26 cellular contexts compared by ENCODE assay signal in genomic region chr2:197846120-197846519, GRCh38. TPM values are rescaled to one million over a fixed set of nuclear protein-coding genes. Genes with fewer than 3 reads are reported as not detected.
A peak's percentile ranks its signal among the peaks of the same experiment; 100 is the strongest.
DNase-seq lines count a peak whose midpoint lies in the region; TF ChIP-seq lines count a peak whose summit lies in the region.
"Had no signal": no experiment of that assay in that cellular context is flagged by ENCODE, and none has a peak within 500 bp of the region (broad histone marks: within the 10 kb centered on the region; RNA-seq: fewer than 3 reads in every experiment).

No MANE protein-coding gene starts in this region.

- WGBS in SK-N-SH (ENCODE audit: low lambda C conversion rate) = 18% methylated on average over 2 of the region's 2 CpGs
- 74% methylated on average over 2 of the region's 2 CpGs for WGBS in esophagus muscularis mucosa
- WGBS in mesenchymal stem cell = 83% methylated on average over 2 of the region's 2 CpGs

- no peak overlapping the region for H4K91ac ChIP-seq in mesenchymal stem cell (ENCODE audit: low read length)

- H3K4me2 ChIP-seq in SK-N-SH (peak overlapping the region; percentile 43), mesenchymal stem cell (ENCODE audit: low read length, poor library complexity, severe bottlenecking) (no peak overlapping the region)

- peaks cover 11% of the 10 kb centered on the region for H3F3A ChIP-seq in SK-N-SH (replicated peaks; ENCODE audit: insufficient read depth)

- H3K27me3 ChIP-seq in SK-N-SH (ENCODE audit: insufficient read depth) (no peaks in the 10 kb centered on the region), esophagus muscularis mucosa (no peaks in the 10 kb centered on the region), mesenchymal stem cell (ENCODE audit: control insufficient read depth in 1 of 2, insufficient read depth in 1 of 2, low read length in 2 of 2) (no peaks in the 10 kb centered on the region)
- H3K27me3 ChIP-seq in CD8-positive, alpha-beta memory T cell (ENCODE audit: insufficient read depth, low read length, poor library complexity, severe bottlenecking) = no peaks in the 10 kb centered on the region
- H3K27me3 ChIP-seq: BE2C had no signal

- no peak overlapping the region for H3K23ac ChIP-seq in mesenchymal stem cell (ENCODE audit: low read length in 2 of 2)

- CTCF ChIA-PET in activated naive CD4-positive, alpha-beta T cell treated with anti-CD3 and anti-CD28 coated beads for 36 hours (lab: Charles Lee) = interaction anchor here (0.9 to 2.9 kb wide), 3 partner anchors 9 to 33 kb away, joined by 3 to 10 read pairs (median 5); no protein-coding TSS in a partner anchor
- CTCF ChIA-PET in SK-N-SH (lab: Yijun Ruan, JAX) = interaction anchor here (0.6 kb wide), 1 partner anchor 33 kb away, joined by 4 read pairs; no protein-coding TSS in a partner anchor
- CTCF ChIA-PET in CD8-positive, alpha-beta memory T cell (lab: Charles Lee) = no interaction called here

- no peaks in the 10 kb centered on the region for H3K9me2 ChIP-seq in SK-N-SH

- no peak overlapping the region for H3K9ac ChIP-seq in SK-N-SH
- no peak overlapping the region for H3K9ac ChIP-seq in mesenchymal stem cell (ENCODE audit: low read length)

- H3K4me1 Mint-ChIP-seq in activated naive CD4-positive, alpha-beta T cell treated with anti-CD3 and anti-CD28 coated beads, Interleukin-2, amount 50 U/mL, for 24 hours = peaks cover 99% of the 10 kb centered on the region
- peaks cover 92% of the 10 kb centered on the region for H3K4me1 Mint-ChIP-seq in activated naive CD4-positive, alpha-beta T cell treated with anti-CD3 and anti-CD28 coated beads for 36 hours (ENCODE audit: low read depth)
- peaks cover 7 to 26% (median 11%) of the 10 kb centered on the region in 3 donors for H3K4me1 Mint-ChIP-seq in CD8-positive, alpha-beta memory T cell
- H3K4me1 Mint-ChIP-seq: CD14-positive monocyte, IgD-negative memory B cell had no signal

- no peak overlapping the region for H3K4me3 ChIP-seq in SK-N-SH (ENCODE audit: low read depth in 2 of 2, low read length in 1 of 2)
- no peak overlapping the region for H3K4me3 ChIP-seq in esophagus muscularis mucosa
- H3K4me3 ChIP-seq in CD8-positive, alpha-beta memory T cell (ENCODE audit: low read length) = no peak overlapping the region
- H3K4me3 ChIP-seq in mesenchymal stem cell (ENCODE audit: insufficient read depth in 1 of 2, low read depth in 1 of 2, low read length in 2 of 2) = no peak overlapping the region
- H3K4me3 ChIP-seq: HAP-1 had no signal

- H3K27me3 Mint-ChIP-seq in activated naive CD4-positive, alpha-beta T cell treated with anti-CD3 and anti-CD28 coated beads, Interleukin-2, amount 50 U/mL, for 24 hours = no peaks in the 10 kb centered on the region
- H3K27me3 Mint-ChIP-seq in activated naive CD4-positive, alpha-beta T cell treated with anti-CD3 and anti-CD28 coated beads for 36 hours (ENCODE audit: low read depth) = no peaks in the 10 kb centered on the region
- H3K27me3 Mint-ChIP-seq in CD8-positive, alpha-beta memory T cell = peaks cover 10 to 39% of the 10 kb centered on the region in 2 donors

- H3K14ac ChIP-seq in mesenchymal stem cell (ENCODE audit: low read length in 2 of 2) = no peak overlapping the region

- no peak overlapping the region for H3K4ac ChIP-seq in mesenchymal stem cell (ENCODE audit: low read depth in 1 of 2, low read length in 2 of 2)

- H2AFZ ChIP-seq in SK-N-SH (ENCODE audit: low read depth) (no peak overlapping the region), mesenchymal stem cell (ENCODE audit: low read depth, low read length) (no peak overlapping the region)

- H3K4me1 ChIP-seq in SK-N-SH (ENCODE audit: control insufficient read depth in 1 of 2, insufficient read depth in 2 of 2, low read depth in 1 of 2, low read length in 1 of 2) (peaks cover 0 to 17% of the 10 kb centered on the region in 2 experiments; a peak in 2 of 4 replicates), esophagus muscularis mucosa (peaks cover 17 to 51% (median 37%) of the 10 kb centered on the region in 4 donors), mesenchymal stem cell (ENCODE audit: control insufficient read depth, insufficient read depth, low read depth, low read length) (no peaks in the 10 kb centered on the region)
- H3K4me1 ChIP-seq in CD8-positive, alpha-beta memory T cell (ENCODE audit: insufficient read depth, low read length) = peaks cover 69% of the 10 kb centered on the region
- H3K4me1 ChIP-seq: HAP-1 had no signal

- H4K20me1 ChIP-seq in SK-N-SH (ENCODE audit: insufficient read depth) = no peaks in the 10 kb centered on the region

- H3K9me3 Mint-ChIP-seq in activated naive CD4-positive, alpha-beta T cell treated with anti-CD3 and anti-CD28 coated beads, Interleukin-2, amount 50 U/mL, for 24 hours = no peaks in the 10 kb centered on the region
- no peaks in the 10 kb centered on the region for H3K9me3 Mint-ChIP-seq in activated naive CD4-positive, alpha-beta T cell treated with anti-CD3 and anti-CD28 coated beads for 36 hours
- no peaks in the 10 kb centered on the region for H3K9me3 Mint-ChIP-seq in CD8-positive, alpha-beta memory T cell
- H3K9me3 Mint-ChIP-seq: CD14-positive monocyte, IgD-negative memory B cell had no signal

- no peak for TF ChIP-seq POLR2A in esophagus muscularis mucosa (IDR thresholded peaks at IDR 0.05; ENCODE audit: low read depth)

- H3K18ac ChIP-seq in mesenchymal stem cell (ENCODE audit: low read depth in 1 of 2, low read length in 2 of 2) = no peak overlapping the region

- peak overlapping the region; percentile 4 for H3K4me3 Mint-ChIP-seq in activated naive CD4-positive, alpha-beta T cell treated with anti-CD3 and anti-CD28 coated beads, Interleukin-2, amount 50 U/mL, for 24 hours
- no peak overlapping the region for H3K4me3 Mint-ChIP-seq in activated naive CD4-positive, alpha-beta T cell treated with anti-CD3 and anti-CD28 coated beads for 36 hours
- no peak overlapping the region for H3K4me3 Mint-ChIP-seq in CD8-positive, alpha-beta memory T cell
- H3K4me3 Mint-ChIP-seq: CD14-positive monocyte, IgD-negative memory B cell had no signal

- no peak overlapping the region for H2BK15ac ChIP-seq in mesenchymal stem cell (ENCODE audit: low read depth, poor library complexity, severe bottlenecking)

- no peak overlapping the region for H2BK120ac ChIP-seq in mesenchymal stem cell (ENCODE audit: low read depth, low read length)

- H3K36me3 ChIP-seq in SK-N-SH (replicated peaks in 1 of 2; ENCODE audit: control insufficient read depth in 1 of 2, insufficient read depth in 2 of 2, low read length in 1 of 2) (no peaks in the 10 kb centered on the region), esophagus muscularis mucosa (no peaks in the 10 kb centered on the region), mesenchymal stem cell (ENCODE audit: control insufficient read depth in 1 of 2, insufficient read depth in 2 of 2, low read depth in 1 of 2, low read length in 2 of 2) (no peaks in the 10 kb centered on the region)
- H3K36me3 ChIP-seq in CD8-positive, alpha-beta memory T cell (ENCODE audit: insufficient read depth, low read length) = no peaks in the 10 kb centered on the region
- H3K36me3 ChIP-seq: BE2C, HAP-1 had no signal

- H3K27ac Mint-ChIP-seq in activated naive CD4-positive, alpha-beta T cell treated with anti-CD3 and anti-CD28 coated beads, Interleukin-2, amount 50 U/mL, for 24 hours = peak overlapping the region; percentile 70
- H3K27ac Mint-ChIP-seq in activated naive CD4-positive, alpha-beta T cell treated with anti-CD3 and anti-CD28 coated beads for 36 hours = no peak overlapping the region
- no peak overlapping the region for H3K27ac Mint-ChIP-seq in CD8-positive, alpha-beta memory T cell
- H3K27ac Mint-ChIP-seq: CD14-positive monocyte, IgD-negative memory B cell had no signal

- H3K9me3 ChIP-seq in SK-N-SH (no peaks in the 10 kb centered on the region), esophagus muscularis mucosa (no peaks in the 10 kb centered on the region), mesenchymal stem cell (ENCODE audit: control insufficient read depth, low read length) (no peaks in the 10 kb centered on the region)
- no peaks in the 10 kb centered on the region for H3K9me3 ChIP-seq in CD8-positive, alpha-beta memory T cell (ENCODE audit: low read length)
- H3K9me3 ChIP-seq: BE2C, HAP-1 had no signal

- TF ChIP-seq EP300 in SK-N-SH (IDR thresholded peaks at IDR 0.05; ENCODE audit: borderline replicate concordance in 1 of 2, low read depth in 1 of 2, low read length in 1 of 2) (peak; percentile 28 to 53; a peak in 3 of 4 replicates), esophagus muscularis mucosa (IDR thresholded peaks at IDR 0.05) (no peak)

- TF ChIP-seq CTCF in SK-N-SH (IDR thresholded peaks at IDR 0.05) = no peak
- no peak for TF ChIP-seq CTCF in esophagus muscularis mucosa (IDR thresholded peaks at IDR 0.05)

- H2BK5ac ChIP-seq in mesenchymal stem cell (ENCODE audit: low read depth, low read length, poor library complexity, severe bottlenecking) = no peak overlapping the region

- H3K36me3 Mint-ChIP-seq in activated naive CD4-positive, alpha-beta T cell treated with anti-CD3 and anti-CD28 coated beads, Interleukin-2, amount 50 U/mL, for 24 hours = peaks cover 7% of the 10 kb centered on the region
- H3K36me3 Mint-ChIP-seq in activated naive CD4-positive, alpha-beta T cell treated with anti-CD3 and anti-CD28 coated beads for 36 hours (ENCODE audit: low read depth) = no peaks in the 10 kb centered on the region
- peaks cover 0 to 2% (median 0%) of the 10 kb centered on the region in 3 donors for H3K36me3 Mint-ChIP-seq in CD8-positive, alpha-beta memory T cell
- H3K36me3 Mint-ChIP-seq: CD14-positive monocyte had no signal

- peaks cover 38% of the 10 kb centered on the region for H3K79me2 ChIP-seq in SK-N-SH (ENCODE audit: insufficient read depth)

- no peak overlapping the region for H2AK5ac ChIP-seq in mesenchymal stem cell (ENCODE audit: low read length, severe bottlenecking)

- intact Hi-C loops in activated naive CD4-positive, alpha-beta T cell treated with anti-CD3 and anti-CD28 coated beads for 36 hours (cut with micrococcal nuclease) = loop anchor here (2.0 to 5.0 kb wide), 2 partner anchors 139 to 199 kb away; partner anchors contain the start of gene MARS2
- intact Hi-C loops in esophagus muscularis mucosa (cut with DNase I) = no loop called here

- TF ChIP-seq RAD21 in SK-N-SH (IDR thresholded peaks at IDR 0.05; ENCODE audit: low read length) = no peak

- POLR2A ChIA-PET in SK-N-SH (lab: Yijun Ruan, JAX) = no interaction called here
- POLR2A ChIA-PET in CD8-positive, alpha-beta memory T cell (lab: Charles Lee) = interaction anchor here (1.0 kb wide), 1 partner anchor 20 kb away, joined by 4 read pairs; no protein-coding TSS in a partner anchor

- H2BK12ac ChIP-seq in mesenchymal stem cell (ENCODE audit: low read length in 2 of 2) = no peak overlapping the region

- no peak for DNase-seq in activated naive CD4-positive, alpha-beta T cell treated with anti-CD3 and anti-CD28 coated beads for 36 hours
- DNase-seq in SK-N-SH (no peak), esophagus muscularis mucosa (ENCODE audit: extremely low spot score) (no peak), HK-2 (ENCODE audit: unreplicated experiment) (no peak), mesenchymal stem cell (no peak)
- no peak for DNase-seq in stimulated activated CD4-positive, alpha-beta T cell treated with anti-CD3 and anti-CD28 coated beads, Interleukin-2, amount 100 ng/mL, for 24 hours
- DNase-seq in CD8-positive, alpha-beta memory T cell = no peak
- DNase-seq: 8988T; ACHN; BE2C; DMS53; GOT3; Karpas-422; NCI-H1092 treated with DMSO at 0.1 percent for 48 hours; NCI-H1436 treated with DMSO at 0.1 percent for 48 hours; NCI-H1930; NCI-H2107; NCI-H446; NCI-H526; NCI-H82; NK-92 treated with Interleukin-12 subunit alpha and Interleukin-12 subunit beta, amount 100 ng/mL, for 24 hours; PC-3 had no signal

- H4K8ac ChIP-seq in mesenchymal stem cell (ENCODE audit: low read length) = no peak overlapping the region

- H3K79me1 ChIP-seq in mesenchymal stem cell (replicated peaks; ENCODE audit: low read length, poor library complexity, severe bottlenecking) = no peaks in the 10 kb centered on the region

- H3K27ac ChIP-seq in SK-N-SH (ENCODE audit: low read depth in 2 of 2, low read length in 1 of 2) (peak overlapping the region in 1 of 2 experiments; percentile 69; a peak in 2 of 4 replicates), esophagus muscularis mucosa (replicated peaks in 1 of 4) (peak overlapping the region in 3 of 4 donors; percentile 60 to 68 (median 67)), mesenchymal stem cell (ENCODE audit: low read length, poor library complexity, severe bottlenecking) (no peak overlapping the region)
- no peak overlapping the region for H3K27ac ChIP-seq in CD8-positive, alpha-beta memory T cell (ENCODE audit: low read depth, low read length)

RNA-seq across cellular contexts. Expression of gene PLCL1, which starts 41.7 kb away (rescaled TPM):
- 1 to 10 TPM; 3.3 to 3.5 TPM for total RNA-seq in activated naive CD4-positive, alpha-beta T cell treated with anti-CD3 and anti-CD28 coated beads for 36 hours
- polyA plus RNA-seq in SK-N-SH (2012; rRNA removed) = 7.7 and 10.3 TPM in 2 replicates
- 12.6 and 15.5 TPM in 2 replicates for polyA plus RNA-seq in SK-N-SH (2012; cell fraction: cytosol; rRNA removed)
- polyA plus RNA-seq in SK-N-SH (2012; cell fraction: nucleus; rRNA removed) = 2.8 and 6.3 TPM in 2 replicates
- total RNA-seq in esophagus muscularis mucosa = 10 to 100 TPM; 67.3 to 86.2 (median 79.2) TPM
- under 1 TPM; 0.70 to 0.71 TPM for total RNA-seq in CD8-positive, alpha-beta memory T cell
- 2.0 TPM for polyA plus RNA-seq in CD8-positive, alpha-beta memory T cell
- 0.18 TPM for polyA plus RNA-seq in mesenchymal stem cell (2013, experiment 1 of 2)
- 0.19 TPM for polyA plus RNA-seq in mesenchymal stem cell (2013, experiment 2 of 2)
- total RNA-seq: PC-3 had no signal

Comparison
In these comparisons a context has a peak if more than half of its experiments do, and no peak if none do; other contexts are left out.
1. H3K27ac ChIP-seq: peak in esophagus muscularis mucosa (3 of 4); none in CD8-positive, alpha-beta memory T cell (single experiment) and mesenchymal stem cell (single experiment).
2. RNA of gene PLCL1, which starts 41.7 kb away (total RNA-seq): 67.3 to 86.2 TPM in esophagus muscularis mucosa; 3.3 to 3.5 TPM in activated naive CD4-positive, alpha-beta T cell treated with anti-CD3 and anti-CD28 coated beads for 36 hours and 0.70 to 0.71 TPM in CD8-positive, alpha-beta memory T cell; every median in the first group is over 10 times any median in the second.